In genomic region chr5:151696470-151697061, GRCh38 we compare ENCODE assay signal across 8 cellular contexts. TPM values are rescaled to one million over a fixed set of nuclear protein-coding genes. Genes with fewer than 3 reads are reported as not detected.
DNase-seq lines count a peak whose midpoint lies in the region; ATAC-seq, FAIRE-seq and TF ChIP-seq lines count a peak whose summit lies in the region.

No MANE protein-coding gene starts in this region.

- H3K27me3 ChIP-seq in HepG2 (ENCODE audit: control insufficient read depth in 1 of 2, insufficient read depth in 2 of 2, low read length in 2 of 2) (no peaks in the 10 kb centered on the region; a peak in 1 of 5 replicates), thoracic aorta (replicated peaks; ENCODE audit: insufficient read depth) (no peaks in the 10 kb centered on the region)

- peak; percentile 38 for ATAC-seq in HepG2
- peak; percentile 69 for ATAC-seq in thoracic aorta (ENCODE audit: insufficient number of reproducible peaks, low FRiP score, low read depth)
- ATAC-seq in GM19455 (IDR thresholded peaks at IDR 0.05; ENCODE audit: unreplicated experiment), result no peak

- H3K79me2 ChIP-seq in HepG2 (ENCODE audit: insufficient read depth, low read length), result no peaks in the 10 kb centered on the region

- H3K4me3 ChIP-seq in HepG2 (replicated peaks in 1 of 3; ENCODE audit: insufficient read depth in 1 of 3, low read depth in 2 of 3, low read length in 3 of 3), result peak overlapping the region in 1 of 3 experiments; percentile 35; a peak in 1 of 6 replicates
- H3K4me3 ChIP-seq in thoracic aorta, result peak overlapping the region; percentile 34

- no peak overlapping the region for H2AFZ ChIP-seq in HepG2 (ENCODE audit: low read length)

- no peak for FAIRE-seq in HepG2 (lab: Jason Lieb, UNC)
- FAIRE-seq in RCC 7860 (lab: Jason Lieb, UNC), result no peak

- no peaks in the 10 kb centered on the region for H3K9me3 ChIP-seq in HepG2 (ENCODE audit: low read length)
- H3K9me3 ChIP-seq in thoracic aorta, result no peaks in the 10 kb centered on the region

- TF ChIP-seq EP300 in Ishikawa (IDR thresholded peaks at IDR 0.05; ENCODE audit: borderline replicate concordance) (no peak), HepG2 (IDR thresholded peaks at IDR 0.05; ENCODE audit: low read depth in 2 of 2, low read length in 2 of 2) (no peak), HepG2 (CRISPR knock-in tag; IDR thresholded peaks at IDR 0.05; ENCODE audit: borderline replicate concordance) (no peak)

- H3K36me3 ChIP-seq in HepG2 (replicated peaks in 1 of 2; ENCODE audit: control insufficient read depth in 1 of 2, insufficient read depth in 2 of 2, low read length in 2 of 2) (no peaks in the 10 kb centered on the region), thoracic aorta (no peaks in the 10 kb centered on the region)

- H3K4me2 ChIP-seq in HepG2 (ENCODE audit: low read depth, low read length), result peak overlapping the region; percentile 53

- in situ Hi-C loops in HepG2 (cut with HindIII; ENCODE audit: extremely low pct_ligation_motif_present, low pct_unique_long_range_greater_than_20kb), result no loop called here

- H3K27ac ChIP-seq in HepG2 (ENCODE audit: extremely low read length, insufficient read depth, low read length) (no peak overlapping the region), thoracic aorta (peak overlapping the region; percentile 97 to 98)

- CTCF ChIA-PET in HepG2 (lab: Yijun Ruan, JAX; ENCODE audit: low intra/inter-chr PET ratio, low total read pairs), result interaction anchor here (0.6 kb wide), 1 partner anchor 38 kb away, joined by 3 read pairs; no protein-coding TSS in a partner anchor

- peak; percentile 99 for DNase-seq in dedifferentiated amniotic fluid mesenchymal stem cell (ENCODE audit: extremely low spot score)
- no peak for DNase-seq in HepG2 (ENCODE audit: low spot score)
- DNase-seq in thoracic aorta (ENCODE audit: low spot score), result peak; percentile 75
- no peak for DNase-seq in hypothalamus (lab: John Stamatoyannopoulos, UW)
- DNase-seq in RCC 7860 (ENCODE audit: low spot score), result no peak
- DNase-seq in GM19238 (ENCODE audit: insufficient read length, low spot score), result no peak

- intact Hi-C loops in HepG2 (cut with micrococcal nuclease; ENCODE audit: unreplicated experiment), result no loop called here

- H4K20me1 ChIP-seq in HepG2 (ENCODE audit: insufficient read depth, low read length), result no peaks in the 10 kb centered on the region

- TF ChIP-seq RAD21 in Ishikawa (IDR thresholded peaks at IDR 0.05; ENCODE audit: low read depth) (no peak), HepG2 (CRISPR knock-in tag; IDR thresholded peaks at IDR 0.05) (no peak)

- no peak for TF ChIP-seq POLR2A in HepG2 (IDR thresholded peaks at IDR 0.05; ENCODE audit: insufficient read depth in 1 of 2, low read depth in 2 of 2, low read length in 2 of 2)

- no TSS peak for BruUV-seq in HepG2 (replicated peaks; lab: Mats Ljungman, UMichigan)

- POLR2A ChIA-PET in HepG2 (lab: Yijun Ruan, JAX), result interaction anchor here (1.0 to 1.7 kb wide), 3 partner anchors 24 to 75 kb away, joined by 3 to 6 read pairs (median 3); partner anchors contain the start of gene G3BP1

- TF ChIP-seq CTCF in HepG2 (CRISPR knock-in tag; IDR thresholded peaks at IDR 0.05), result no peak
- no peak for TF ChIP-seq CTCF in thoracic aorta (IDR thresholded peaks at IDR 0.05)

- no peak overlapping the region for H3K9ac ChIP-seq in HepG2 (ENCODE audit: insufficient read depth, low read depth, low read length)

- H3K4me1 ChIP-seq in HepG2 (ENCODE audit: insufficient read depth, low read length) (peaks cover 90% of the 10 kb centered on the region), thoracic aorta (ENCODE audit: control insufficient read depth in 1 of 2, low read depth in 2 of 2) (peaks cover 32 to 64% of the 10 kb centered on the region in 2 donors)

- WGBS in HepG2 (ENCODE audit: low lambda C conversion rate), result 48% methylated on average over 12 of the region's 20 CpGs

TF ChIP-seq in Ishikawa, 13 proteins besides CTCF, POLR2A, EP300 and RAD21 (continues in another document):
- 0 out of 2 replicates have a peak, but pooled peaks have one; percentile 10 for TF ChIP-seq MAX (IDR thresholded peaks at IDR 0.05)
- TF ChIP-seq REST (IDR thresholded peaks at IDR 0.05; ENCODE audit: low read depth), result no peak

TF ChIP-seq in HepG2, 621 proteins besides CTCF, POLR2A, EP300 and RAD21:
- no peak for TF ChIP-seq TARDBP (CRISPR knock-in tag; IDR thresholded peaks at IDR 0.05)
- no peak for TF ChIP-seq ZNF484 (CRISPR knock-in tag; IDR thresholded peaks at IDR 0.05; ENCODE audit: borderline replicate concordance, low read depth)
- TF ChIP-seq CHD4 (IDR thresholded peaks at IDR 0.05; ENCODE audit: borderline replicate concordance, low read length), result no peak
- TF ChIP-seq ZBTB25 (CRISPR knock-in tag; IDR thresholded peaks at IDR 0.05), result no peak
- no peak for TF ChIP-seq KDM5B (CRISPR knock-in tag; IDR thresholded peaks at IDR 0.05; ENCODE audit: borderline replicate concordance)
- no peak for TF ChIP-seq ATF3 (CRISPR knock-in tag; IDR thresholded peaks at IDR 0.05)
- TF ChIP-seq, protein P1, sequence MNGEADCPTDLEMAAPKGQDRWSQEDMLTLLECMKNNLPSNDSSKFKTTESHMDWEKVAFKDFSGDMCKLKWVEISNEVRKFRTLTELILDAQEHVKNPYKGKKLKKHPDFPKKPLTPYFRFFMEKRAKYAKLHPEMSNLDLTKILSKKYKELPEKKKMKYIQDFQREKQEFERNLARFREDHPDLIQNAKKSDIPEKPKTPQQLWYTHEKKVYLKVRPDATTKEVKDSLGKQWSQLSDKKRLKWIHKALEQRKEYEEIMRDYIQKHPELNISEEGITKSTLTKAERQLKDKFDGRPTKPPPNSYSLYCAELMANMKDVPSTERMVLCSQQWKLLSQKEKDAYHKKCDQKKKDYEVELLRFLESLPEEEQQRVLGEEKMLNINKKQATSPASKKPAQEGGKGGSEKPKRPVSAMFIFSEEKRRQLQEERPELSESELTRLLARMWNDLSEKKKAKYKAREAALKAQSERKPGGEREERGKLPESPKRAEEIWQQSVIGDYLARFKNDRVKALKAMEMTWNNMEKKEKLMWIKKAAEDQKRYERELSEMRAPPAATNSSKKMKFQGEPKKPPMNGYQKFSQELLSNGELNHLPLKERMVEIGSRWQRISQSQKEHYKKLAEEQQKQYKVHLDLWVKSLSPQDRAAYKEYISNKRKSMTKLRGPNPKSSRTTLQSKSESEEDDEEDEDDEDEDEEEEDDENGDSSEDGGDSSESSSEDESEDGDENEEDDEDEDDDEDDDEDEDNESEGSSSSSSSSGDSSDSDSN (CRISPR knock-in tag; IDR thresholded peaks at IDR 0.05), result 0 out of 2 replicates have a peak, but pooled peaks have one; percentile 20
- TF ChIP-seq SP140L (CRISPR knock-in tag; IDR thresholded peaks at IDR 0.05; ENCODE audit: borderline replicate concordance), result no peak
- peak; percentile 38; the same call in 1 of the 2 replicates for TF ChIP-seq ZNF768 (CRISPR knock-in tag; IDR thresholded peaks at IDR 0.05)
- no peak for TF ChIP-seq LCORL (IDR thresholded peaks at IDR 0.05)
- TF ChIP-seq LCORL (CRISPR knock-in tag; IDR thresholded peaks at IDR 0.05), result no peak
- no peak for TF ChIP-seq ZNF570 (CRISPR knock-in tag; IDR thresholded peaks at IDR 0.05; ENCODE audit: borderline replicate concordance)
- no peak for TF ChIP-seq ZNF614 (CRISPR knock-in tag; IDR thresholded peaks at IDR 0.05; ENCODE audit: borderline replicate concordance)

RNA-seq across cellular contexts. Expression of gene SPARC, which starts 9.9 kb away (rescaled TPM):
- total RNA-seq in HepG2 (2016; rRNA removed; fragmentation: Illumina TruSeq; extraction: Trizol), result 75.5 and 192 TPM in 2 replicates
- total RNA-seq in HepG2 (2016; cell fraction: cytosol; rRNA removed; fragmentation: Illumina TruSeq; extraction: Trizol; ENCODE audit: low read depth), result 9.1 and 9.9 TPM in 2 replicates
- 71.7 and 190 TPM in 2 replicates for total RNA-seq in HepG2 (2016; cell fraction: insoluble cytoplasmic fraction; rRNA removed; fragmentation: Illumina TruSeq; extraction: Trizol)
- 37.6 and 38.8 TPM in 2 replicates for total RNA-seq in HepG2 (2016; cell fraction: membrane; rRNA removed; fragmentation: Illumina TruSeq; extraction: Trizol)
- 149 and 175 TPM in 2 replicates for total RNA-seq in HepG2 (2016; cell fraction: nucleus; rRNA removed; fragmentation: Illumina TruSeq; extraction: Trizol)
- 65.0 and 76.7 TPM in 2 replicates for polyA plus RNA-seq in HepG2 (2011; rRNA removed)
- 54.8 and 70.7 TPM in 2 replicates for polyA plus RNA-seq in HepG2 (2011; cell fraction: cytosol; rRNA removed)
- polyA plus RNA-seq in HepG2 (2011; cell fraction: nucleus; rRNA removed), result 37.4 and 43.1 TPM in 2 replicates
- polyA plus RNA-seq in HepG2 (2012), result 35.8 and 37.1 TPM in 2 replicates
- 23.5 and 31.8 TPM in 2 replicates for polyA plus RNA-seq in HepG2 (2016; cell fraction: cytosol; fragmentation: Illumina TruSeq; extraction: Trizol; ENCODE audit: low read depth)
- 109 and 123 TPM in 2 replicates for polyA plus RNA-seq in HepG2 (2016; cell fraction: insoluble cytoplasmic fraction; fragmentation: Illumina TruSeq; extraction: Trizol; ENCODE audit: low read depth)
- 43.6 and 45.2 TPM in 2 replicates for polyA plus RNA-seq in HepG2 (2016; cell fraction: membrane; fragmentation: Illumina TruSeq; extraction: Trizol; ENCODE audit: low read depth)
- polyA plus RNA-seq in HepG2 (2016; cell fraction: nucleus; fragmentation: Illumina TruSeq; extraction: Trizol; ENCODE audit: insufficient read depth, low read depth), result 354 and 386 TPM in 2 replicates
- 64.6 TPM in 1 of 2 replicates, not detected in the other for polyA minus RNA-seq in HepG2 (2011; rRNA and poly(A)+ RNA removed; ENCODE audit: low replicate concordance)
- polyA minus RNA-seq in HepG2 (2011; cell fraction: cytosol; rRNA and poly(A)+ RNA removed), result 30.4 and 42.5 TPM in 2 replicates
- 9.7 and 14.0 TPM in 2 replicates for polyA minus RNA-seq in HepG2 (2011; cell fraction: nucleus; rRNA and poly(A)+ RNA removed)
- total RNA-seq in thoracic aorta, result 1,000 to 10,000 TPM; 1,654 to 1,851 TPM

Comparison
In these comparisons a context has a peak if more than half of its experiments do, and no peak if none do; other contexts are left out.
1. DNase-seq: peak in dedifferentiated amniotic fluid mesenchymal stem cell (single experiment) and thoracic aorta (single experiment); none in HepG2 (single experiment), hypothalamus (0 of 51), RCC 7860 (single experiment) and GM19238 (single experiment).